Comparison of ENCODE assay signal across 1 cellular context in genomic region chr22:22710719-22711531, GRCh38.
A peak's percentile ranks its signal among the peaks of the same experiment; 100 is the strongest.
TF ChIP-seq lines count a peak whose summit lies in the region.

No MANE protein-coding gene starts in this region.

TF ChIP-seq in HEK293, 187 proteins besides CTCF, POLR2A, EP300 and RAD21 (continued from another document):
- TF ChIP-seq PRDM6 (tag by site-specific recombination; IDR thresholded peaks at IDR 0.05) (no peak), SP7 (tag by site-specific recombination; IDR thresholded peaks at IDR 0.05) (no peak), ZNF791 (tag by site-specific recombination; IDR thresholded peaks at IDR 0.05) (no peak), ZNF692 (tag by site-specific recombination; IDR thresholded peaks at IDR 0.05) (no peak), ZNF324 (tag by site-specific recombination; IDR thresholded peaks at IDR 0.05) (no peak), ZNF654 (tag by site-specific recombination; IDR thresholded peaks at IDR 0.05; ENCODE audit: low read depth) (peak; percentile 15; the same call in 1 of the 2 replicates)
